Comparison of ENCODE assay signal across 17 cellular contexts in the genomic region with DNA sequence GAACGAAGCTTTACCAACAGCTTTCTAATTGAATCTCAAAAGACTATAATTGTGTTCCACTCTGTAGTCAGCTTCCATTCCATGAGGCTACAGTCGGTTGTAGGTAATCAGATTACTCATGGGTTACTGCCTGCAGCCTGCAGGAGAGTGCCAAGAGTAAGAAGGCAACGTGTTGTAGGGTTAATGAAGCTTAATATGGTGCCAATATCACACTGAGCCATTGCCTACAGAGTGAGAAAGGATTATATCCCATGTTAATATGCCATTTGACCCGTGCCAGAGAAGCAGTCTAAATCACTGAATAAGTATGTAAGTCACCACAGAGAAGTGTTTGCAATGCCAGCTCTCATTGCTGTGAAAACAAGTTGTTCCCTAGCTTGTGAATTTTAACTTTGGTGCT.
A peak's percentile ranks its signal among the peaks of the same experiment; 100 is the strongest.
DNase-seq lines count a peak whose midpoint lies in the region; FAIRE-seq and TF ChIP-seq lines count a peak whose summit lies in the region.
"Had no signal": no experiment of that assay in that cellular context is flagged by ENCODE, and none has a peak within 500 bp of the region (broad histone marks: within the 10 kb centered on the region; RNA-seq: fewer than 3 reads in every experiment).

No MANE protein-coding gene starts in this region.

- TF ChIP-seq CTCF in bronchial epithelial cell (IDR thresholded peaks at IDR 0.05; ENCODE audit: insufficient read depth, low read length, severe bottlenecking) (no peak), tibial artery (IDR thresholded peaks at IDR 0.05) (no peak), SK-N-SH (IDR thresholded peaks at IDR 0.05) (no peak)

- H3K27me3 ChIP-seq in bronchial epithelial cell (ENCODE audit: control insufficient read depth, insufficient read depth, low read length), result no peaks in the 10 kb centered on the region
- no peaks in the 10 kb centered on the region for H3K27me3 ChIP-seq in tibial artery
- no peaks in the 10 kb centered on the region for H3K27me3 ChIP-seq in SK-N-SH (ENCODE audit: insufficient read depth)
- H3K27me3 ChIP-seq: hepatocyte had no signal

- no peak overlapping the region for H3K4me2 ChIP-seq in SK-N-SH
- H3K4me2 ChIP-seq: hepatocyte had no signal

- H3K9me3 ChIP-seq in tibial artery, result no peaks in the 10 kb centered on the region
- H3K9me3 ChIP-seq in SK-N-SH, result no peaks in the 10 kb centered on the region

- no peaks in the 10 kb centered on the region for H3K4me1 ChIP-seq in tibial artery
- H3K4me1 ChIP-seq in SK-N-SH (ENCODE audit: control insufficient read depth in 1 of 2, insufficient read depth in 2 of 2, low read depth in 1 of 2, low read length in 1 of 2), result no peaks in the 10 kb centered on the region

- H3F3A ChIP-seq in SK-N-SH (replicated peaks; ENCODE audit: insufficient read depth), result no peaks in the 10 kb centered on the region

- CTCF ChIA-PET in SK-N-SH (lab: Yijun Ruan, JAX), result no interaction called here

- H3K9me2 ChIP-seq in SK-N-SH, result no peaks in the 10 kb centered on the region

- FAIRE-seq in bronchial epithelial cell (lab: Jason Lieb, UNC), result no peak
- FAIRE-seq: K562, kidney had no signal

- DNase-seq in AG20443 (ENCODE audit: low spot score) (peak; percentile 16), NCI-H2171 treated with DMSO at 0.1 percent for 48 hours (lab: John Stamatoyannopoulos, UW) (peak; percentile 72), bronchial epithelial cell (ENCODE audit: low read depth) (peak; percentile 12), left kidney (ENCODE audit: low read depth, low spot score) (peak; percentile 28), tibial artery (no peak), pons (ENCODE audit: low spot score) (no peak), anterior cingulate cortex (lab: John Stamatoyannopoulos, UW) (no peak), SK-N-SH (no peak)
- DNase-seq: activated CD4-positive, CD25-positive, alpha-beta regulatory T cell treated with anti-CD3 and anti-CD28 coated beads, Interleukin-2, amount 50 U/mL, for 72 hours; effector CD4-positive, alpha-beta T cell; kidney; MV-4-11; NCI-H748 treated with DMSO at 0.1 percent for 48 hours; T1000; trophoblast cell had no signal

- TF ChIP-seq RAD21 in SK-N-SH (IDR thresholded peaks at IDR 0.05; ENCODE audit: low read length), result no peak

- intact Hi-C loops in tibial artery (cut with DNase I; ENCODE audit: low total_unique reads), result no loop called here

- POLR2A ChIA-PET in SK-N-SH (lab: Yijun Ruan, JAX), result no interaction called here

- H3K79me2 ChIP-seq in SK-N-SH (ENCODE audit: insufficient read depth), result no peaks in the 10 kb centered on the region
- H3K79me2 ChIP-seq: hepatocyte had no signal

- no peaks in the 10 kb centered on the region for H4K20me1 ChIP-seq in SK-N-SH (ENCODE audit: insufficient read depth)

- H3K27ac ChIP-seq in tibial artery (no peak overlapping the region), SK-N-SH (ENCODE audit: low read depth in 2 of 2, low read length in 1 of 2) (no peak overlapping the region)
- H3K27ac ChIP-seq: hepatocyte had no signal

- TF ChIP-seq EP300 in SK-N-SH (IDR thresholded peaks at IDR 0.05; ENCODE audit: borderline replicate concordance in 1 of 2, low read depth in 1 of 2, low read length in 1 of 2), result no peak

- H3K4me3 ChIP-seq in bronchial epithelial cell (ENCODE audit: low read depth, low read length), result no peak overlapping the region
- no peak overlapping the region for H3K4me3 ChIP-seq in tibial artery
- no peak overlapping the region for H3K4me3 ChIP-seq in SK-N-SH (ENCODE audit: low read depth in 2 of 2, low read length in 1 of 2)
- H3K4me3 ChIP-seq: hepatocyte, K562 had no signal

- H3K36me3 ChIP-seq in bronchial epithelial cell (ENCODE audit: control insufficient read depth, insufficient read depth, low read length) (no peaks in the 10 kb centered on the region), tibial artery (no peaks in the 10 kb centered on the region), SK-N-SH (replicated peaks in 1 of 2; ENCODE audit: control insufficient read depth in 1 of 2, insufficient read depth in 2 of 2, low read length in 1 of 2) (no peaks in the 10 kb centered on the region)

- WGBS in SK-N-SH (ENCODE audit: low lambda C conversion rate), result 0% methylated on average over 3 of the region's 4 CpGs

- H3K9ac ChIP-seq in SK-N-SH, result no peak overlapping the region

- H2AFZ ChIP-seq in SK-N-SH (ENCODE audit: low read depth), result no peak overlapping the region
- H2AFZ ChIP-seq: hepatocyte had no signal

TF ChIP-seq in SK-N-SH, 30 proteins besides CTCF, POLR2A, EP300 and RAD21:
- TF ChIP-seq YY1 (IDR thresholded peaks at IDR 0.05; ENCODE audit: low read depth) (no peak), RFX5 (IDR thresholded peaks at IDR 0.05; ENCODE audit: low read length) (no peak), NFIC (IDR thresholded peaks at IDR 0.05; ENCODE audit: borderline replicate concordance) (no peak), MXI1 (IDR thresholded peaks at IDR 0.05; ENCODE audit: low read depth, low read length) (no peak), NRF1 (IDR thresholded peaks at IDR 0.05; ENCODE audit: low read depth, low read length) (no peak), GABPA (IDR thresholded peaks at IDR 0.05; ENCODE audit: low read depth) (no peak)
- TF ChIP-seq, protein P1, sequence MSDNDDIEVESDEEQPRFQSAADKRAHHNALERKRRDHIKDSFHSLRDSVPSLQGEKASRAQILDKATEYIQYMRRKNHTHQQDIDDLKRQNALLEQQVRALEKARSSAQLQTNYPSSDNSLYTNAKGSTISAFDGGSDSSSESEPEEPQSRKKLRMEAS (IDR thresholded peaks at IDR 0.05; ENCODE audit: low read depth), result no peak
- TF ChIP-seq, protein P2, sequence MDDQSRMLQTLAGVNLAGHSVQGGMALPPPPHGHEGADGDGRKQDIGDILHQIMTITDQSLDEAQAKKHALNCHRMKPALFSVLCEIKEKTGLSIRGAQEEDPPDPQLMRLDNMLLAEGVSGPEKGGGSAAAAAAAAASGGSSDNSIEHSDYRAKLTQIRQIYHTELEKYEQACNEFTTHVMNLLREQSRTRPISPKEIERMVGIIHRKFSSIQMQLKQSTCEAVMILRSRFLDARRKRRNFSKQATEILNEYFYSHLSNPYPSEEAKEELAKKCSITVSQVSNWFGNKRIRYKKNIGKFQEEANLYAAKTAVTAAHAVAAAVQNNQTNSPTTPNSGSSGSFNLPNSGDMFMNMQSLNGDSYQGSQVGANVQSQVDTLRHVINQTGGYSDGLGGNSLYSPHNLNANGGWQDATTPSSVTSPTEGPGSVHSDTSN (IDR thresholded peaks at IDR 0.05), result no peak
- TF ChIP-seq, protein P3, sequence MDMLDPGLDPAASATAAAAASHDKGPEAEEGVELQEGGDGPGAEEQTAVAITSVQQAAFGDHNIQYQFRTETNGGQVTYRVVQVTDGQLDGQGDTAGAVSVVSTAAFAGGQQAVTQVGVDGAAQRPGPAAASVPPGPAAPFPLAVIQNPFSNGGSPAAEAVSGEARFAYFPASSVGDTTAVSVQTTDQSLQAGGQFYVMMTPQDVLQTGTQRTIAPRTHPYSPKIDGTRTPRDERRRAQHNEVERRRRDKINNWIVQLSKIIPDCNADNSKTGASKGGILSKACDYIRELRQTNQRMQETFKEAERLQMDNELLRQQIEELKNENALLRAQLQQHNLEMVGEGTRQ (IDR thresholded peaks at IDR 0.05; ENCODE audit: borderline replicate concordance, low read depth, low read length), result no peak

Comparison
In these comparisons a context has a peak if more than half of its experiments do, and no peak if none do; other contexts are left out.
1. DNase-seq: peak in AG20443 (single experiment), NCI-H2171 treated with DMSO at 0.1 percent for 48 hours (single experiment), bronchial epithelial cell (single experiment) and left kidney (single experiment); none in tibial artery (0 of 2), pons (single experiment), anterior cingulate cortex (0 of 58) and SK-N-SH (single experiment).